Comparison of ENCODE assay signal across 11 cellular contexts in genomic region chr11:95084509-95084908, GRCh38.
DNase-seq lines count a peak whose midpoint lies in the region; ATAC-seq lines count a peak whose summit lies in the region.
"Had no signal": no experiment of that assay in that cellular context is flagged by ENCODE, and none has a peak within 500 bp of the region (broad histone marks: within the 10 kb centered on the region; RNA-seq: fewer than 3 reads in every experiment).

No MANE protein-coding gene starts in this region.

- peak; percentile 63 to 65 for DNase-seq in activated T-cell treated with anti-CD3 and anti-CD28 coated beads, Interleukin-2, amount 50 U/mL, for 48 hours
- DNase-seq in stimulated activated CD4-positive, alpha-beta T cell treated with anti-CD3 and anti-CD28 coated beads, Interleukin-12 subunit alpha, Interleukin-12 subunit beta, amount 100 ng/mL, for 4 hours = peak; percentile 41
- no peak for DNase-seq in NCI-H748 (lab: John Stamatoyannopoulos, UW; ENCODE audit: unreplicated experiment)
- no peak for DNase-seq in NCI-H748 treated with DMSO at 0.1 percent for 48 hours (lab: John Stamatoyannopoulos, UW)
- DNase-seq in iPS-NIHi7 (ENCODE audit: extremely low spot score) = no peak
- DNase-seq: cerebellar nuclear complex, SW 1271 had no signal

- peak; percentile 54 for ATAC-seq in GM18858 (IDR thresholded peaks at IDR 0.05; ENCODE audit: unreplicated experiment)
- peak; percentile 70 for ATAC-seq in HG02885 (IDR thresholded peaks at IDR 0.05; ENCODE audit: poor library complexity, unreplicated experiment)
- no peak for ATAC-seq in HG02870 (IDR thresholded peaks at IDR 0.05; ENCODE audit: unreplicated experiment)
- ATAC-seq: HepG2 had no signal

Comparison
In these comparisons a context has a peak if more than half of its experiments do, and no peak if none do; other contexts are left out.
1. DNase-seq: peak in activated T-cell treated with anti-CD3 and anti-CD28 coated beads, Interleukin-2, amount 50 U/mL, for 48 hours (2 of 2) and stimulated activated CD4-positive, alpha-beta T cell treated with anti-CD3 and anti-CD28 coated beads, Interleukin-12 subunit alpha, Interleukin-12 subunit beta, amount 100 ng/mL, for 4 hours (single experiment); none in NCI-H748 (single experiment), NCI-H748 treated with DMSO at 0.1 percent for 48 hours (single experiment) and iPS-NIHi7 (single experiment).